1 cellular context compared by ENCODE assay signal in genomic region chr14:50381823-50382287, GRCh38.
TF ChIP-seq lines count a peak whose summit lies in the region.

No MANE protein-coding gene starts in this region.

TF ChIP-seq in HepG2, 621 proteins besides CTCF, POLR2A, EP300 and RAD21 (continued from another document and continues in another):
- TF ChIP-seq DMTF1 (CRISPR knock-in tag; IDR thresholded peaks at IDR 0.05), result no peak
- TF ChIP-seq SMC3 (IDR thresholded peaks at IDR 0.05; ENCODE audit: low read length), result no peak
- TF ChIP-seq ZSCAN29 (CRISPR knock-in tag; conservative IDR thresholded peaks at IDR 0.05), result no peak
- TF ChIP-seq YEATS4 (CRISPR knock-in tag; IDR thresholded peaks at IDR 0.05; ENCODE audit: borderline replicate concordance), result no peak
- TF ChIP-seq CHD2 (IDR thresholded peaks at IDR 0.05; ENCODE audit: low read depth, low read length), result no peak
- no peak for TF ChIP-seq KLF9 (CRISPR knock-in tag; IDR thresholded peaks at IDR 0.05; ENCODE audit: low read depth)
- TF ChIP-seq ARID5B (CRISPR knock-in tag; IDR thresholded peaks at IDR 0.05), result peak; percentile 68; the same call in 1 of the 2 replicates
- TF ChIP-seq ZNF337 (CRISPR knock-in tag; IDR thresholded peaks at IDR 0.05; ENCODE audit: borderline replicate concordance, low read depth), result no peak
- TF ChIP-seq ZNF639 (CRISPR knock-in tag; conservative IDR thresholded peaks at IDR 0.05), result no peak
- TF ChIP-seq, protein P1, sequence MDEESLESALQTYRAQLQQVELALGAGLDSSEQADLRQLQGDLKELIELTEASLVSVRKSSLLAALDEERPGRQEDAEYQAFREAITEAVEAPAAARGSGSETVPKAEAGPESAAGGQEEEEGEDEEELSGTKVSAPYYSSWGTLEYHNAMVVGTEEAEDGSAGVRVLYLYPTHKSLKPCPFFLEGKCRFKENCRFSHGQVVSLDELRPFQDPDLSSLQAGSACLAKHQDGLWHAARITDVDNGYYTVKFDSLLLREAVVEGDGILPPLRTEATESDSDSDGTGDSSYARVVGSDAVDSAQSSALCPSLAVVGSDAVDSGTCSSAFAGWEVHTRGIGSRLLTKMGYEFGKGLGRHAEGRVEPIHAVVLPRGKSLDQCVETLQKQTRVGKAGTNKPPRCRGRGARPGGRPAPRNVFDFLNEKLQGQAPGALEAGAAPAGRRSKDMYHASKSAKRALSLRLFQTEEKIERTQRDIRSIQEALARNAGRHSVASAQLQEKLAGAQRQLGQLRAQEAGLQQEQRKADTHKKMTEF (CRISPR knock-in tag; IDR thresholded peaks at IDR 0.05), result peak; percentile 62; the same call in 1 of the 2 replicates
- TF ChIP-seq, protein P2, sequence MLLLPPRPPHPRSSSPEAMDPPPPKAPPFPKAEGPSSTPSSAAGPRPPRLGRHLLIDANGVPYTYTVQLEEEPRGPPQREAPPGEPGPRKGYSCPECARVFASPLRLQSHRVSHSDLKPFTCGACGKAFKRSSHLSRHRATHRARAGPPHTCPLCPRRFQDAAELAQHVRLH (CRISPR knock-in tag; IDR thresholded peaks at IDR 0.05; ENCODE audit: borderline replicate concordance, low read depth), result no peak
- no peak for TF ChIP-seq ZNF496 (CRISPR knock-in tag; IDR thresholded peaks at IDR 0.05; ENCODE audit: insufficient replicate concordance)
- no peak for TF ChIP-seq ZNF451 (CRISPR knock-in tag; IDR thresholded peaks at IDR 0.05)
- TF ChIP-seq, protein P3, sequence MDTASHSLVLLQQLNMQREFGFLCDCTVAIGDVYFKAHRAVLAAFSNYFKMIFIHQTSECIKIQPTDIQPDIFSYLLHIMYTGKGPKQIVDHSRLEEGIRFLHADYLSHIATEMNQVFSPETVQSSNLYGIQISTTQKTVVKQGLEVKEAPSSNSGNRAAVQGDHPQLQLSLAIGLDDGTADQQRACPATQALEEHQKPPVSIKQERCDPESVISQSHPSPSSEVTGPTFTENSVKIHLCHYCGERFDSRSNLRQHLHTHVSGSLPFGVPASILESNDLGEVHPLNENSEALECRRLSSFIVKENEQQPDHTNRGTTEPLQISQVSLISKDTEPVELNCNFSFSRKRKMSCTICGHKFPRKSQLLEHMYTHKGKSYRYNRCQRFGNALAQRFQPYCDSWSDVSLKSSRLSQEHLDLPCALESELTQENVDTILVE (CRISPR knock-in tag; IDR thresholded peaks at IDR 0.05), result no peak
- TF ChIP-seq TCF7L2 (IDR thresholded peaks at IDR 0.05; ENCODE audit: low read depth, low read length), result no peak
- TF ChIP-seq ZNF784 (CRISPR knock-in tag; IDR thresholded peaks at IDR 0.05; ENCODE audit: borderline replicate concordance), result no peak
- no peak for TF ChIP-seq TEAD2 (CRISPR knock-in tag; IDR thresholded peaks at IDR 0.05)
- TF ChIP-seq ZNF652 (CRISPR knock-in tag; IDR thresholded peaks at IDR 0.05; ENCODE audit: borderline replicate concordance, low read depth), result no peak
- TF ChIP-seq SALL1 (CRISPR knock-in tag; IDR thresholded peaks at IDR 0.05), result peak; percentile 61
- no peak for TF ChIP-seq PRPF4 (IDR thresholded peaks at IDR 0.05; ENCODE audit: low read depth, low read length, poor library complexity, severe bottlenecking)
- no peak for TF ChIP-seq ZNF441 (CRISPR knock-in tag; IDR thresholded peaks at IDR 0.05; ENCODE audit: borderline replicate concordance)
- TF ChIP-seq ZMYM3 (CRISPR knock-in tag; IDR thresholded peaks at IDR 0.05), result 0 out of 2 replicates have a peak, but pooled peaks have one; percentile 51
- TF ChIP-seq ERF (CRISPR knock-in tag; IDR thresholded peaks at IDR 0.05), result no peak
- TF ChIP-seq ELF4 (CRISPR knock-in tag; IDR thresholded peaks at IDR 0.05; ENCODE audit: borderline replicate concordance), result no peak
- no peak for TF ChIP-seq USF2 (IDR thresholded peaks at IDR 0.05; ENCODE audit: low read depth, low read length)
- TF ChIP-seq USF2 (CRISPR knock-in tag; IDR thresholded peaks at IDR 0.05; ENCODE audit: borderline replicate concordance), result no peak
- no peak for TF ChIP-seq MZF1 (CRISPR knock-in tag; IDR thresholded peaks at IDR 0.05; ENCODE audit: borderline replicate concordance)
- TF ChIP-seq CENPT (CRISPR knock-in tag; IDR thresholded peaks at IDR 0.05; ENCODE audit: low read depth), result no peak
- TF ChIP-seq, protein P4, sequence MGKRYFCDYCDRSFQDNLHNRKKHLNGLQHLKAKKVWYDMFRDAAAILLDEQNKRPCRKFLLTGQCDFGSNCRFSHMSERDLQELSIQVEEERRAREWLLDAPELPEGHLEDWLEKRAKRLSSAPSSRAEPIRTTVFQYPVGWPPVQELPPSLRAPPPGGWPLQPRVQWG (CRISPR knock-in tag; IDR thresholded peaks at IDR 0.05; ENCODE audit: borderline replicate concordance, low read depth), result no peak
- no peak for TF ChIP-seq ZNF430 (CRISPR knock-in tag; IDR thresholded peaks at IDR 0.05)
- no peak for TF ChIP-seq ZBTB21 (CRISPR knock-in tag; IDR thresholded peaks at IDR 0.05)
- TF ChIP-seq ELF1 (CRISPR knock-in tag; IDR thresholded peaks at IDR 0.05), result no peak
- TF ChIP-seq SAP130 (CRISPR knock-in tag; IDR thresholded peaks at IDR 0.05; ENCODE audit: low read depth), result 0 out of 2 replicates have a peak, but pooled peaks have one; percentile 28
- TF ChIP-seq POGZ (CRISPR knock-in tag; IDR thresholded peaks at IDR 0.05), result peak; percentile 47; the same call in 1 of the 2 replicates
- TF ChIP-seq, protein P5, sequence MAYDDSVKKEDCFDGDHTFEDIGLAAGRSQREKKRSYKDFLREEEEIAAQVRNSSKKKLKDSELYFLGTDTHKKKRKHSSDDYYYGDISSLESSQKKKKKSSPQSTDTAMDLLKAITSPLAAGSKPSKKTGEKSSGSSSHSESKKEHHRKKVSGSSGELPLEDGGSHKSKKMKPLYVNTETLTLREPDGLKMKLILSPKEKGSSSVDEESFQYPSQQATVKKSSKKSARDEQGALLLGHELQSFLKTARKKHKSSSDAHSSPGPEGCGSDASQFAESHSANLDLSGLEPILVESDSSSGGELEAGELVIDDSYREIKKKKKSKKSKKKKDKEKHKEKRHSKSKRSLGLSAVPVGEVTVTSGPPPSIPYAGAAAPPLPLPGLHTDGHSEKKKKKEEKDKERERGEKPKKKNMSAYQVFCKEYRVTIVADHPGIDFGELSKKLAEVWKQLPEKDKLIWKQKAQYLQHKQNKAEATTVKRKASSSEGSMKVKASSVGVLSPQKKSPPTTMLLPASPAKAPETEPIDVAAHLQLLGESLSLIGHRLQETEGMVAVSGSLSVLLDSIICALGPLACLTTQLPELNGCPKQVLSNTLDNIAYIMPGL (CRISPR knock-in tag; IDR thresholded peaks at IDR 0.05; ENCODE audit: borderline replicate concordance in 1 of 2, low read depth in 1 of 2), result no peak
- no peak for TF ChIP-seq ZNF569 (CRISPR knock-in tag; IDR thresholded peaks at IDR 0.05; ENCODE audit: borderline replicate concordance)
- TF ChIP-seq PHB2 (IDR thresholded peaks at IDR 0.05; ENCODE audit: partially characterized antibody), result no peak
- TF ChIP-seq KDM2A (CRISPR knock-in tag; IDR thresholded peaks at IDR 0.05; ENCODE audit: borderline replicate concordance, low read depth), result 0 out of 2 replicates have a peak, but pooled peaks have one; percentile 18
- TF ChIP-seq FOXJ3 (CRISPR knock-in tag; IDR thresholded peaks at IDR 0.05; ENCODE audit: borderline replicate concordance), result no peak
- peak; percentile 48; the same call in 1 of the 2 replicates for TF ChIP-seq FOXA3 (CRISPR knock-in tag; IDR thresholded peaks at IDR 0.05)
- no peak for TF ChIP-seq ZUFSP (CRISPR knock-in tag; IDR thresholded peaks at IDR 0.05; ENCODE audit: borderline replicate concordance)
- no peak for TF ChIP-seq GATAD2A (CRISPR knock-in tag; IDR thresholded peaks at IDR 0.05)
- TF ChIP-seq TOE1 (CRISPR knock-in tag; IDR thresholded peaks at IDR 0.05), result no peak
- TF ChIP-seq NBN (conservative IDR thresholded peaks at IDR 0.05), result no peak
- TF ChIP-seq ZNF747 (CRISPR knock-in tag; IDR thresholded peaks at IDR 0.05; ENCODE audit: borderline replicate concordance), result no peak
- TF ChIP-seq PLRG1 (conservative IDR thresholded peaks at IDR 0.05), result no peak
